Comparison of ENCODE assay signal across 8 cellular contexts in genomic region chr10:75165684-75166622, GRCh38. TPM values are rescaled to one million over a fixed set of nuclear protein-coding genes. Genes with fewer than 3 reads are reported as not detected.
A peak's percentile ranks its signal among the peaks of the same experiment; 100 is the strongest.
DNase-seq lines count a peak whose midpoint lies in the region; ATAC-seq, FAIRE-seq and TF ChIP-seq lines count a peak whose summit lies in the region.

No MANE protein-coding gene starts in this region.

- TF ChIP-seq CTCF in GM13977 (IDR thresholded peaks at IDR 0.05; ENCODE audit: extremely low read depth, insufficient read depth, missing control alignments) = no peak
- TF ChIP-seq CTCF in MM.1S (IDR thresholded peaks at IDR 0.05; ENCODE audit: low read length) = no peak
- TF ChIP-seq CTCF in fibroblast of the aortic adventitia (IDR thresholded peaks at IDR 0.05; ENCODE audit: insufficient read depth, low read length) = no peak

- H2AFZ ChIP-seq in MM.1S (ENCODE audit: low read length) = no peak overlapping the region

- H3K27ac ChIP-seq in MM.1S (ENCODE audit: low read length) = no peak overlapping the region

- H3K4me3 ChIP-seq in MM.1S (ENCODE audit: low read length) (no peak overlapping the region), fibroblast of the aortic adventitia (ENCODE audit: low read depth, low read length) (no peak overlapping the region)

- peaks cover 17% of the 10 kb centered on the region for H3K4me1 ChIP-seq in MM.1S (ENCODE audit: low read length)

- H3K9me2 ChIP-seq in MM.1S (replicated peaks; ENCODE audit: insufficient read depth, low read length) = no peaks in the 10 kb centered on the region

- peaks cover 20% of the 10 kb centered on the region for H4K20me1 ChIP-seq in MM.1S (ENCODE audit: insufficient read depth, low read length)

- no peaks in the 10 kb centered on the region for H3K36me3 ChIP-seq in MM.1S (replicated peaks; ENCODE audit: insufficient read depth, low read length)

- peak; percentile 97 for ATAC-seq in GM21619 (IDR thresholded peaks at IDR 0.05; ENCODE audit: unreplicated experiment)

- no peak for FAIRE-seq in HTR-8/SVneo (lab: Jason Lieb, UNC)

- peaks cover 8% of the 10 kb centered on the region; the same call in 1 of the 2 replicates for H3K79me2 ChIP-seq in MM.1S (ENCODE audit: low read length)

- H3F3A ChIP-seq in MM.1S (ENCODE audit: insufficient read depth, low read length) = peaks cover 14% of the 10 kb centered on the region

- DNase-seq in GM13977 (ENCODE audit: low spot score) (peak; percentile 67), MM.1S (peak; percentile 84), fibroblast of the aortic adventitia (ENCODE audit: low read depth) (peak; percentile 16), D341Med (ENCODE audit: low spot score) (no peak), HTR-8/SVneo (ENCODE audit: insufficient read length, low spot score) (no peak), NCI-H2029 (lab: John Stamatoyannopoulos, UW) (no peak)
- DNase-seq in activated CD4-positive, alpha-beta T cell treated with anti-CD3 and anti-CD28 coated beads for 1 hour = no peak

- H3K9ac ChIP-seq in MM.1S (ENCODE audit: low read length) = no peak overlapping the region

- in situ Hi-C loops in GM13977 (cut with MboI; ENCODE audit: low pct_unique_long_range_greater_than_20kb, low sequenced_read_pairs, unreplicated experiment) = no loop called here

- no peaks in the 10 kb centered on the region for H3K9me3 ChIP-seq in MM.1S (replicated peaks; ENCODE audit: insufficient read depth, low read length)

- no peaks in the 10 kb centered on the region; the same call in 1 of the 2 replicates for H3K27me3 ChIP-seq in MM.1S (replicated peaks; ENCODE audit: insufficient read depth, low read length)

- peak overlapping the region; percentile 45 for H3K4me2 ChIP-seq in MM.1S (ENCODE audit: low read depth, low read length)

RNA-seq across cellular contexts. Expression of gene VDAC2, which starts 44.6 kb away (rescaled TPM):
- 94.6 and 174 TPM in 2 replicates for total RNA-seq in fibroblast of the aortic adventitia (ENCODE audit: low replicate concordance)

RNA-seq across cellular contexts. Expression of gene SAMD8, which starts 54.5 kb away (rescaled TPM):
- total RNA-seq in fibroblast of the aortic adventitia (ENCODE audit: low replicate concordance) = 29.3 and 38.1 TPM in 2 replicates

Comparison
In these comparisons a context has a peak if more than half of its experiments do, and no peak if none do; other contexts are left out.
1. DNase-seq: peak in GM13977 (single experiment), MM.1S (single experiment) and fibroblast of the aortic adventitia (single experiment); none in D341Med (single experiment), HTR-8/SVneo (single experiment), NCI-H2029 (single experiment) and activated CD4-positive, alpha-beta T cell treated with anti-CD3 and anti-CD28 coated beads for 1 hour (single experiment).